Comparison of ENCODE assay signal across 8 cellular contexts in genomic region chr19:49677901-49678674, GRCh38. TPM values are rescaled to one million over a fixed set of nuclear protein-coding genes. Genes with fewer than 3 reads are reported as not detected.
DNase-seq lines count a peak whose midpoint lies in the region; ATAC-seq, FAIRE-seq and TF ChIP-seq lines count a peak whose summit lies in the region.

No MANE protein-coding gene starts in this region.

- peak overlapping the region; percentile 89 for H3K27ac ChIP-seq in HepG2 (ENCODE audit: extremely low read length, insufficient read depth, low read length)

- 4% methylated on average over 16 of the region's 21 CpGs for WGBS in HepG2 (ENCODE audit: low lambda C conversion rate)

- peaks cover 37% of the 10 kb centered on the region for H4K20me1 ChIP-seq in HepG2 (ENCODE audit: insufficient read depth, low read length)

- H3K9me3 ChIP-seq in HepG2 (ENCODE audit: low read length): no peaks in the 10 kb centered on the region

- H3K27me3 Mint-ChIP-seq in chondrocyte (ENCODE audit: low read depth): no peaks in the 10 kb centered on the region

- peaks cover 4 to 24% of the 10 kb centered on the region in 2 experiments for H3K36me3 ChIP-seq in HepG2 (replicated peaks in 1 of 2; ENCODE audit: control insufficient read depth in 1 of 2, insufficient read depth in 2 of 2, low read length in 2 of 2)

- peak overlapping the region; percentile 87 for H3K27ac Mint-ChIP-seq in chondrocyte (ENCODE audit: unreplicated experiment)

- peak; percentile 29; the same call in 1 of the 2 replicates for TF ChIP-seq RAD21 in HepG2 (CRISPR knock-in tag; IDR thresholded peaks at IDR 0.05)

- peaks cover 7% of the 10 kb centered on the region for H3K36me3 Mint-ChIP-seq in chondrocyte (ENCODE audit: low read depth)

- peaks cover 39% of the 10 kb centered on the region for H3K4me1 ChIP-seq in HepG2 (ENCODE audit: insufficient read depth, low read length)

- H2AFZ ChIP-seq in HepG2 (ENCODE audit: low read length): no peak overlapping the region

- TF ChIP-seq CTCF in chondrocyte (IDR thresholded peaks at IDR 0.05) (peak; percentile 81), HepG2 (CRISPR knock-in tag; IDR thresholded peaks at IDR 0.05) (peak; percentile 75)

- H3K9me3 Mint-ChIP-seq in chondrocyte (ENCODE audit: low read depth): no peaks in the 10 kb centered on the region

- H3K4me2 ChIP-seq in HepG2 (ENCODE audit: low read depth, low read length): peak overlapping the region; percentile 86

- peak overlapping the region; percentile 92 to 99 (median 99) for H3K4me3 ChIP-seq in HepG2 (replicated peaks in 1 of 3; ENCODE audit: insufficient read depth in 1 of 3, low read depth in 2 of 3, low read length in 3 of 3)

- CTCF ChIA-PET in HepG2 (lab: Yijun Ruan, JAX; ENCODE audit: low intra/inter-chr PET ratio, low total read pairs): interaction anchor here (1.7 kb wide), 1 partner anchor 108 kb away, joined by 5 read pairs; no protein-coding TSS in a partner anchor

- intact Hi-C loops in HepG2 (cut with micrococcal nuclease; ENCODE audit: unreplicated experiment): loop anchor here (2.0 to 5.0 kb wide), 2 partner anchors 36 to 97 kb away; partner anchors contain the start of genes NOSIP, PRRG2, RRAS and SCAF1

- in situ Hi-C loops in HepG2 (cut with HindIII; ENCODE audit: extremely low pct_ligation_motif_present, low pct_unique_long_range_greater_than_20kb): loop anchor here (10.0 kb wide), 1 partner anchor 83 kb away; the partner anchor contains the start of gene PRR12

- H3K79me2 ChIP-seq in HepG2 (ENCODE audit: insufficient read depth, low read length): peaks cover 41% of the 10 kb centered on the region

- POLR2A ChIA-PET in HepG2 (lab: Yijun Ruan, JAX): interaction anchor here (0.6 to 3.8 kb wide), 5 partner anchors 13 to 190 kb away, joined by 3 to 77 read pairs (median 4); partner anchors contain the start of genes BCL2L12, IRF3, RRAS and SCAF1

- peak; percentile 77 for DNase-seq in activated gamma-delta T cell treated with Interleukin-2 at 50 U/mL for 16 hours
- DNase-seq in activated gamma-delta T cell (lab: John Stamatoyannopoulos, UW): no peak
- DNase-seq in NCI-H2227 (lab: John Stamatoyannopoulos, UW; ENCODE audit: unreplicated experiment): peak; percentile 86
- DNase-seq in activated CD4-positive, alpha-beta T cell treated with anti-CD3 and anti-CD28 coated beads for 1 hour: peak; percentile 73
- DNase-seq in chondrocyte (ENCODE audit: low spot score): no peak
- DNase-seq in HepG2 (ENCODE audit: low spot score): peak; percentile 74
- peak; percentile 70 to 78 for DNase-seq in stimulated activated CD4-positive, alpha-beta T cell treated with anti-CD3 and anti-CD28 coated beads, Interleukin-4, amount 100 ng/mL, for 4 hours

- H3K9ac ChIP-seq in HepG2 (ENCODE audit: insufficient read depth, low read depth, low read length): peak overlapping the region; percentile 95

- no peak for FAIRE-seq in HepG2 (lab: Jason Lieb, UNC)

- peak overlapping the region; percentile 98 for H3K4me3 Mint-ChIP-seq in chondrocyte (ENCODE audit: unreplicated experiment)

- no TSS peak for BruUV-seq in HepG2 (replicated peaks; lab: Mats Ljungman, UMichigan)

- ATAC-seq in HepG2: peak; percentile 30
- no peak for ATAC-seq in GM21737 (IDR thresholded peaks at IDR 0.05; ENCODE audit: unreplicated experiment)

- peaks cover 36% of the 10 kb centered on the region for H3K4me1 Mint-ChIP-seq in chondrocyte (ENCODE audit: low read depth)

- TF ChIP-seq POLR2A in HepG2 (IDR thresholded peaks at IDR 0.05; ENCODE audit: insufficient read depth in 1 of 2, low read depth in 2 of 2, low read length in 2 of 2): no peak

- TF ChIP-seq EP300 in HepG2 (IDR thresholded peaks at IDR 0.05; ENCODE audit: low read depth in 2 of 2, low read length in 2 of 2): no peak
- no peak for TF ChIP-seq EP300 in HepG2 (CRISPR knock-in tag; IDR thresholded peaks at IDR 0.05; ENCODE audit: borderline replicate concordance)

- no peaks in the 10 kb centered on the region for H3K27me3 ChIP-seq in HepG2 (ENCODE audit: control insufficient read depth in 1 of 2, insufficient read depth in 2 of 2, low read length in 2 of 2)

RNA-seq across cellular contexts. Expression of gene PRMT1, which starts 1.0 kb away (rescaled TPM):
- total RNA-seq in chondrocyte (97.7 to 105 TPM (median 98.0 TPM) in 3 replicates), HepG2 (2016; rRNA removed; fragmentation: Illumina TruSeq; extraction: Trizol) (324 and 372 TPM in 2 replicates)
- 103 and 108 TPM in 2 replicates for total RNA-seq in HepG2 (2016; cell fraction: cytosol; rRNA removed; fragmentation: Illumina TruSeq; extraction: Trizol; ENCODE audit: low read depth)
- total RNA-seq in HepG2 (2016; cell fraction: insoluble cytoplasmic fraction; rRNA removed; fragmentation: Illumina TruSeq; extraction: Trizol): 334 and 405 TPM in 2 replicates
- 115 and 120 TPM in 2 replicates for total RNA-seq in HepG2 (2016; cell fraction: membrane; rRNA removed; fragmentation: Illumina TruSeq; extraction: Trizol)
- 123 and 139 TPM in 2 replicates for total RNA-seq in HepG2 (2016; cell fraction: nucleus; rRNA removed; fragmentation: Illumina TruSeq; extraction: Trizol)
- 374 and 400 TPM in 2 replicates for polyA plus RNA-seq in HepG2 (2011; rRNA removed)
- polyA plus RNA-seq in HepG2 (2011; cell fraction: cytosol; rRNA removed): 396 and 593 TPM in 2 replicates
- 354 and 430 TPM in 2 replicates for polyA plus RNA-seq in HepG2 (2011; cell fraction: nucleus; rRNA removed)
- polyA plus RNA-seq in HepG2 (2012): 181 and 214 TPM in 2 replicates
- polyA plus RNA-seq in HepG2 (2016; cell fraction: cytosol; fragmentation: Illumina TruSeq; extraction: Trizol; ENCODE audit: low read depth): 80.1 and 82.6 TPM in 2 replicates
- 379 and 381 TPM in 2 replicates for polyA plus RNA-seq in HepG2 (2016; cell fraction: insoluble cytoplasmic fraction; fragmentation: Illumina TruSeq; extraction: Trizol; ENCODE audit: low read depth)
- 86.8 and 91.7 TPM in 2 replicates for polyA plus RNA-seq in HepG2 (2016; cell fraction: membrane; fragmentation: Illumina TruSeq; extraction: Trizol; ENCODE audit: low read depth)
- 224 and 236 TPM in 2 replicates for polyA plus RNA-seq in HepG2 (2016; cell fraction: nucleus; fragmentation: Illumina TruSeq; extraction: Trizol; ENCODE audit: insufficient read depth, low read depth)
- polyA minus RNA-seq in HepG2 (2011; rRNA and poly(A)+ RNA removed; ENCODE audit: low replicate concordance): 504 and 617 TPM in 2 replicates
- 158 and 170 TPM in 2 replicates for polyA minus RNA-seq in HepG2 (2011; cell fraction: cytosol; rRNA and poly(A)+ RNA removed)
- 133 and 141 TPM in 2 replicates for polyA minus RNA-seq in HepG2 (2011; cell fraction: nucleus; rRNA and poly(A)+ RNA removed)

RNA-seq across cellular contexts. Expression of gene ADM5, which starts 11.3 kb away (rescaled TPM):
- 0.49 to 1.4 TPM (median 0.52 TPM) in 3 replicates for total RNA-seq in chondrocyte
- 1.1 and 2.7 TPM in 2 replicates for total RNA-seq in HepG2 (2016; rRNA removed; fragmentation: Illumina TruSeq; extraction: Trizol)
- 0.40 and 0.71 TPM in 2 replicates for total RNA-seq in HepG2 (2016; cell fraction: cytosol; rRNA removed; fragmentation: Illumina TruSeq; extraction: Trizol; ENCODE audit: low read depth)
- total RNA-seq in HepG2 (2016; cell fraction: insoluble cytoplasmic fraction; rRNA removed; fragmentation: Illumina TruSeq; extraction: Trizol): 0.88 and 3.2 TPM in 2 replicates
- 0.40 and 0.41 TPM in 2 replicates for total RNA-seq in HepG2 (2016; cell fraction: membrane; rRNA removed; fragmentation: Illumina TruSeq; extraction: Trizol)
- 2.7 and 4.3 TPM in 2 replicates for total RNA-seq in HepG2 (2016; cell fraction: nucleus; rRNA removed; fragmentation: Illumina TruSeq; extraction: Trizol)
- 4.1 and 4.7 TPM in 2 replicates for polyA plus RNA-seq in HepG2 (2011; rRNA removed)
- 0.71 and 1.3 TPM in 2 replicates for polyA plus RNA-seq in HepG2 (2011; cell fraction: cytosol; rRNA removed)
- 60.3 and 95.3 TPM in 2 replicates for polyA plus RNA-seq in HepG2 (2011; cell fraction: nucleus; rRNA removed)
- polyA plus RNA-seq in HepG2 (2012): 1.6 and 2.8 TPM in 2 replicates
- 0.72 and 0.75 TPM in 2 replicates for polyA plus RNA-seq in HepG2 (2016; cell fraction: cytosol; fragmentation: Illumina TruSeq; extraction: Trizol; ENCODE audit: low read depth)
- 0.62 and 0.95 TPM in 2 replicates for polyA plus RNA-seq in HepG2 (2016; cell fraction: insoluble cytoplasmic fraction; fragmentation: Illumina TruSeq; extraction: Trizol; ENCODE audit: low read depth)
- polyA plus RNA-seq in HepG2 (2016; cell fraction: membrane; fragmentation: Illumina TruSeq; extraction: Trizol; ENCODE audit: low read depth): 0.78 and 1.1 TPM in 2 replicates
- polyA plus RNA-seq in HepG2 (2016; cell fraction: nucleus; fragmentation: Illumina TruSeq; extraction: Trizol; ENCODE audit: insufficient read depth, low read depth): 13.9 and 14.8 TPM in 2 replicates
- polyA minus RNA-seq in HepG2 (2011; rRNA and poly(A)+ RNA removed; ENCODE audit: low replicate concordance): 3.2 and 4.3 TPM in 2 replicates
- polyA minus RNA-seq in HepG2 (2011; cell fraction: cytosol; rRNA and poly(A)+ RNA removed): not detected in 2 replicates
- 6.6 and 10.9 TPM in 2 replicates for polyA minus RNA-seq in HepG2 (2011; cell fraction: nucleus; rRNA and poly(A)+ RNA removed)

RNA-seq across cellular contexts. Expression of gene BCL2L12, which starts 12.4 kb away (rescaled TPM):
- total RNA-seq in chondrocyte (18.3 to 26.6 TPM (median 21.4 TPM) in 3 replicates), HepG2 (2016; rRNA removed; fragmentation: Illumina TruSeq; extraction: Trizol) (32.6 and 40.8 TPM in 2 replicates)
- total RNA-seq in HepG2 (2016; cell fraction: cytosol; rRNA removed; fragmentation: Illumina TruSeq; extraction: Trizol; ENCODE audit: low read depth): 40.5 and 48.9 TPM in 2 replicates
- total RNA-seq in HepG2 (2016; cell fraction: insoluble cytoplasmic fraction; rRNA removed; fragmentation: Illumina TruSeq; extraction: Trizol): 24.9 and 37.3 TPM in 2 replicates
- total RNA-seq in HepG2 (2016; cell fraction: membrane; rRNA removed; fragmentation: Illumina TruSeq; extraction: Trizol): 43.5 and 49.7 TPM in 2 replicates
- total RNA-seq in HepG2 (2016; cell fraction: nucleus; rRNA removed; fragmentation: Illumina TruSeq; extraction: Trizol): 21.3 and 23.0 TPM in 2 replicates
- polyA plus RNA-seq in HepG2 (2011; rRNA removed): 25.9 and 26.8 TPM in 2 replicates
- 15.4 and 32.6 TPM in 2 replicates for polyA plus RNA-seq in HepG2 (2011; cell fraction: cytosol; rRNA removed)
- 36.4 and 36.7 TPM in 2 replicates for polyA plus RNA-seq in HepG2 (2011; cell fraction: nucleus; rRNA removed)
- 18.1 and 30.0 TPM in 2 replicates for polyA plus RNA-seq in HepG2 (2012)
- 55.6 and 70.4 TPM in 2 replicates for polyA plus RNA-seq in HepG2 (2016; cell fraction: cytosol; fragmentation: Illumina TruSeq; extraction: Trizol; ENCODE audit: low read depth)
- 42.1 and 43.5 TPM in 2 replicates for polyA plus RNA-seq in HepG2 (2016; cell fraction: insoluble cytoplasmic fraction; fragmentation: Illumina TruSeq; extraction: Trizol; ENCODE audit: low read depth)
- polyA plus RNA-seq in HepG2 (2016; cell fraction: membrane; fragmentation: Illumina TruSeq; extraction: Trizol; ENCODE audit: low read depth): 55.2 and 64.2 TPM in 2 replicates
- 55.4 and 61.4 TPM in 2 replicates for polyA plus RNA-seq in HepG2 (2016; cell fraction: nucleus; fragmentation: Illumina TruSeq; extraction: Trizol; ENCODE audit: insufficient read depth, low read depth)
- polyA minus RNA-seq in HepG2 (2011; rRNA and poly(A)+ RNA removed; ENCODE audit: low replicate concordance): 13.7 and 25.5 TPM in 2 replicates
- polyA minus RNA-seq in HepG2 (2011; cell fraction: cytosol; rRNA and poly(A)+ RNA removed): 6.4 and 11.1 TPM in 2 replicates
- polyA minus RNA-seq in HepG2 (2011; cell fraction: nucleus; rRNA and poly(A)+ RNA removed): 4.2 and 9.6 TPM in 2 replicates

RNA-seq across cellular contexts. Expression of gene IRF3, which starts 12.4 kb away (rescaled TPM):
- total RNA-seq in chondrocyte (45.8 to 75.3 TPM (median 53.0 TPM) in 3 replicates), HepG2 (2016; rRNA removed; fragmentation: Illumina TruSeq; extraction: Trizol) (61.0 and 65.5 TPM in 2 replicates)
- 23.6 and 23.7 TPM in 2 replicates for total RNA-seq in HepG2 (2016; cell fraction: cytosol; rRNA removed; fragmentation: Illumina TruSeq; extraction: Trizol; ENCODE audit: low read depth)
- total RNA-seq in HepG2 (2016; cell fraction: insoluble cytoplasmic fraction; rRNA removed; fragmentation: Illumina TruSeq; extraction: Trizol): 50.6 and 64.5 TPM in 2 replicates
- 26.7 and 37.0 TPM in 2 replicates for total RNA-seq in HepG2 (2016; cell fraction: membrane; rRNA removed; fragmentation: Illumina TruSeq; extraction: Trizol)
- 30.2 and 40.5 TPM in 2 replicates for total RNA-seq in HepG2 (2016; cell fraction: nucleus; rRNA removed; fragmentation: Illumina TruSeq; extraction: Trizol)
- polyA plus RNA-seq in HepG2 (2011; rRNA removed): 61.9 and 66.2 TPM in 2 replicates
- 40.1 and 60.0 TPM in 2 replicates for polyA plus RNA-seq in HepG2 (2011; cell fraction: cytosol; rRNA removed)
- polyA plus RNA-seq in HepG2 (2011; cell fraction: nucleus; rRNA removed): 110 and 114 TPM in 2 replicates
- 49.4 and 77.2 TPM in 2 replicates for polyA plus RNA-seq in HepG2 (2012)
- polyA plus RNA-seq in HepG2 (2016; cell fraction: cytosol; fragmentation: Illumina TruSeq; extraction: Trizol; ENCODE audit: low read depth): 17.9 and 23.0 TPM in 2 replicates
- 44.7 and 50.0 TPM in 2 replicates for polyA plus RNA-seq in HepG2 (2016; cell fraction: insoluble cytoplasmic fraction; fragmentation: Illumina TruSeq; extraction: Trizol; ENCODE audit: low read depth)
- polyA plus RNA-seq in HepG2 (2016; cell fraction: membrane; fragmentation: Illumina TruSeq; extraction: Trizol; ENCODE audit: low read depth): 26.1 and 33.5 TPM in 2 replicates
- 89.5 and 108 TPM in 2 replicates for polyA plus RNA-seq in HepG2 (2016; cell fraction: nucleus; fragmentation: Illumina TruSeq; extraction: Trizol; ENCODE audit: insufficient read depth, low read depth)
- polyA minus RNA-seq in HepG2 (2011; rRNA and poly(A)+ RNA removed; ENCODE audit: low replicate concordance): 34.8 and 80.6 TPM in 2 replicates
- 26.6 and 26.9 TPM in 2 replicates for polyA minus RNA-seq in HepG2 (2011; cell fraction: cytosol; rRNA and poly(A)+ RNA removed)
- 7.9 and 16.9 TPM in 2 replicates for polyA minus RNA-seq in HepG2 (2011; cell fraction: nucleus; rRNA and poly(A)+ RNA removed)

RNA-seq across cellular contexts. Expression of gene CPT1C, which starts 12.8 kb away (rescaled TPM):
- total RNA-seq in chondrocyte (26.3 to 30.7 TPM (median 27.3 TPM) in 3 replicates), HepG2 (2016; rRNA removed; fragmentation: Illumina TruSeq; extraction: Trizol) (not detected in 2 replicates)
- not detected in 2 replicates for total RNA-seq in HepG2 (2016; cell fraction: cytosol; rRNA removed; fragmentation: Illumina TruSeq; extraction: Trizol; ENCODE audit: low read depth)
- total RNA-seq in HepG2 (2016; cell fraction: insoluble cytoplasmic fraction; rRNA removed; fragmentation: Illumina TruSeq; extraction: Trizol): not detected in 2 replicates
- not detected in 2 replicates for total RNA-seq in HepG2 (2016; cell fraction: membrane; rRNA removed; fragmentation: Illumina TruSeq; extraction: Trizol)
- total RNA-seq in HepG2 (2016; cell fraction: nucleus; rRNA removed; fragmentation: Illumina TruSeq; extraction: Trizol): not detected in 2 replicates
- polyA plus RNA-seq in HepG2 (2011; rRNA removed): 0.07 and 0.18 TPM in 2 replicates
- 0.23 and 0.29 TPM in 2 replicates for polyA plus RNA-seq in HepG2 (2011; cell fraction: cytosol; rRNA removed)
- 0.37 and 0.47 TPM in 2 replicates for polyA plus RNA-seq in HepG2 (2011; cell fraction: nucleus; rRNA removed)
- polyA plus RNA-seq in HepG2 (2012): 0.15 and 0.39 TPM in 2 replicates
- 0.17 TPM in 1 of 2 replicates, not detected in the other for polyA plus RNA-seq in HepG2 (2016; cell fraction: cytosol; fragmentation: Illumina TruSeq; extraction: Trizol; ENCODE audit: low read depth)
- polyA plus RNA-seq in HepG2 (2016; cell fraction: insoluble cytoplasmic fraction; fragmentation: Illumina TruSeq; extraction: Trizol; ENCODE audit: low read depth): not detected in 2 replicates
- not detected in 2 replicates for polyA plus RNA-seq in HepG2 (2016; cell fraction: membrane; fragmentation: Illumina TruSeq; extraction: Trizol; ENCODE audit: low read depth)
- polyA plus RNA-seq in HepG2 (2016; cell fraction: nucleus; fragmentation: Illumina TruSeq; extraction: Trizol; ENCODE audit: insufficient read depth, low read depth): not detected in 2 replicates
- 2.0 TPM in 1 of 2 replicates, not detected in the other for polyA minus RNA-seq in HepG2 (2011; rRNA and poly(A)+ RNA removed; ENCODE audit: low replicate concordance)
- polyA minus RNA-seq in HepG2 (2011; cell fraction: cytosol; rRNA and poly(A)+ RNA removed): not detected in 2 replicates
- polyA minus RNA-seq in HepG2 (2011; cell fraction: nucleus; rRNA and poly(A)+ RNA removed): not detected in 2 replicates

Comparison
In these comparisons a context has a peak if more than half of its experiments do, and no peak if none do; other contexts are left out.
1. DNase-seq: peak in activated gamma-delta T cell treated with Interleukin-2 at 50 U/mL for 16 hours (single experiment), NCI-H2227 (single experiment), activated CD4-positive, alpha-beta T cell treated with anti-CD3 and anti-CD28 coated beads for 1 hour (single experiment), HepG2 (single experiment) and stimulated activated CD4-positive, alpha-beta T cell treated with anti-CD3 and anti-CD28 coated beads, Interleukin-4, amount 100 ng/mL, for 4 hours (2 of 2); none in activated gamma-delta T cell (single experiment) and chondrocyte (single experiment).